26 cellular contexts compared by ENCODE assay signal in the genomic region with DNA sequence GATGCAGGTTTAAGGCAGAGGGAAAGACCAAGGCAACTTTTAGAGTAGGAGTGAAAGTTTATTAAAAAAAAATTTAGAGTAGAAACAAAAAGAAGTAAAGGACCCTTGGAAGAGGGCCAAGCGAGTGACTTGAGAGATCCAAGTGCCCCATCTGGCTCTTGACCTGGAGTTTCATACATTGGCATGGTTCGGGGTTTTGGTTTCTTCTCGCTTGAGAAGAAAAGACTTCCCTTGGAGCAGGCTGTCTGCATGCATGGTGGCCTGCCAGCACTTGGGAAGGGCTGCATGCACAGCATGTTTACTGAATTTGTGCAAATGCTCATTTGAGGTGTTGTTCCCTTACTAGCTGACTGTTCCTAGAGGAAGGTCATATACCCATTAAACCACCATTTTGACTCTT.
"Had no signal": no experiment of that assay in that cellular context is flagged by ENCODE, and none has a peak within 500 bp of the region (broad histone marks: within the 10 kb centered on the region; RNA-seq: fewer than 3 reads in every experiment).

No MANE protein-coding gene starts in this region.

- H3K9me3 Mint-ChIP-seq: naive thymus-derived CD8-positive, alpha-beta T cell; nephron progenitor cell; neural progenitor cell; stimulated activated memory B cell treated with anti-CD40 and anti-IgM and Interleukin-4, amounts not matched to agents 10 μg/mL and 1 μg/mL and 100 μg/mL, for 72 hours; stimulated activated naive CD8-positive, alpha-beta T cell treated with anti-CD3 and anti-CD28 coated beads, Interleukin-15, amount 100 ng/mL, for 72 hours had no signal

- H3K4me1 ChIP-seq: lower lobe of right lung, transverse colon, upper lobe of left lung, vagina had no signal

- H3K27me3 ChIP-seq: hepatocyte, neural progenitor cell, ovary, right atrium auricular region, upper lobe of left lung, vagina had no signal

- H3K36me3 ChIP-seq: heart left ventricle, lower lobe of right lung, neural progenitor cell, neutrophil, ovary, right atrium auricular region, transverse colon, upper lobe of left lung, vagina had no signal

- H3K4me3 Mint-ChIP-seq: naive thymus-derived CD8-positive, alpha-beta T cell; nephron progenitor cell; neural progenitor cell; stimulated activated memory B cell treated with anti-CD40 and anti-IgM and Interleukin-4, amounts not matched to agents 10 μg/mL and 1 μg/mL and 100 μg/mL, for 72 hours; stimulated activated naive CD8-positive, alpha-beta T cell treated with anti-CD3 and anti-CD28 coated beads, Interleukin-15, amount 100 ng/mL, for 72 hours had no signal

- H3K27ac Mint-ChIP-seq: naive thymus-derived CD8-positive, alpha-beta T cell; nephron progenitor cell; neural progenitor cell; progenitor cell of endocrine pancreas; stimulated activated memory B cell treated with anti-CD40 and anti-IgM and Interleukin-4, amounts not matched to agents 10 μg/mL and 1 μg/mL and 100 μg/mL, for 72 hours; stimulated activated naive CD8-positive, alpha-beta T cell treated with anti-CD3 and anti-CD28 coated beads, Interleukin-15, amount 100 ng/mL, for 72 hours had no signal

- H3K4me1 Mint-ChIP-seq: naive thymus-derived CD8-positive, alpha-beta T cell; neural progenitor cell; stimulated activated memory B cell treated with anti-CD40 and anti-IgM and Interleukin-4, amounts not matched to agents 10 μg/mL and 1 μg/mL and 100 μg/mL, for 72 hours had no signal

- H3K9me3 ChIP-seq: heart left ventricle, lower lobe of right lung, neutrophil, ovary, right atrium auricular region, transverse colon, upper lobe of left lung, vagina had no signal

- ATAC-seq: heart left ventricle; left lobe of liver; lower lobe of right lung; naive thymus-derived CD8-positive, alpha-beta T cell; sciatic nerve; stimulated activated memory B cell treated with anti-CD40 and anti-IgM and Interleukin-4, amounts not matched to agents 10 μg/mL and 1 μg/mL and 100 μg/mL, for 72 hours; stimulated activated naive CD8-positive, alpha-beta T cell treated with anti-CD3 and anti-CD28 coated beads, Interleukin-15, amount 100 ng/mL, for 72 hours had no signal

- DNase-seq: kidney glomerular epithelial cell; left cardiac atrium; lower lobe of right lung; mammary epithelial cell; mesenchymal stem cell; naive thymus-derived CD8-positive, alpha-beta T cell; nephron progenitor cell; occipital lobe; stimulated activated CD4-positive, alpha-beta T cell treated with anti-CD3 and anti-CD28 coated beads, Interleukin-4, amount 100 ng/mL, for 24 hours; stimulated activated naive CD4-positive, alpha-beta T cell treated with Interleukin-2 at 50 U/mL for 16 hours; stimulated activated naive CD8-positive, alpha-beta T cell treated with anti-CD3 and anti-CD28 coated beads, Interleukin-15, amount 100 ng/mL, for 72 hours; substantia nigra; transverse colon; upper lobe of left lung had no signal

- H3K27ac ChIP-seq: hepatocyte, lower lobe of right lung, neural progenitor cell, neutrophil, ovary, right atrium auricular region, skin epidermis, transverse colon, upper lobe of left lung, vagina had no signal

- H3K4me3 ChIP-seq: heart left ventricle, hepatocyte, lower lobe of right lung, neural progenitor cell, ovary, right atrium auricular region, skin epidermis, transverse colon, upper lobe of left lung, vagina had no signal

- H3K36me3 Mint-ChIP-seq: naive thymus-derived CD8-positive, alpha-beta T cell; neural progenitor cell; stimulated activated memory B cell treated with anti-CD40 and anti-IgM and Interleukin-4, amounts not matched to agents 10 μg/mL and 1 μg/mL and 100 μg/mL, for 72 hours had no signal

- H3K27me3 Mint-ChIP-seq: stimulated activated memory B cell treated with anti-CD40 and anti-IgM and Interleukin-4, amounts not matched to agents 10 μg/mL and 1 μg/mL and 100 μg/mL, for 72 hours had no signal
